ENCODE assay signal across 20 cellular contexts in genomic region chr17:9006175-9006767, GRCh38. TPM values are rescaled to one million over a fixed set of nuclear protein-coding genes. Genes with fewer than 3 reads are reported as not detected.
"Had no signal": no experiment of that assay in that cellular context is flagged by ENCODE, and none has a peak within 500 bp of the region (broad histone marks: within the 10 kb centered on the region; RNA-seq: fewer than 3 reads in every experiment).

No MANE protein-coding gene starts in this region.

- H3K27ac ChIP-seq: colonic mucosa, psoas muscle, thoracic aorta had no signal

- FAIRE-seq: frontal cortex, kidney, small intestine had no signal

- H3K36me3 ChIP-seq: colonic mucosa, stomach, thoracic aorta, transverse colon had no signal

- ATAC-seq: left cardiac atrium, left ventricle myocardium superior, psoas muscle had no signal

- DNase-seq: colonic mucosa; dermis blood vessel endothelial cell; immature natural killer cell; kidney; left cardiac atrium; left ventricle myocardium superior; mesenchymal stem cell; midbrain; naive B cell; psoas muscle; small intestine; stimulated activated CD4-positive, alpha-beta T cell treated with anti-CD3 and anti-CD28 coated beads, Interleukin-12 subunit alpha, Interleukin-12 subunit beta, amount 100 ng/mL, for 4 hours; stimulated activated naive CD4-positive, alpha-beta T cell; stomach; substantia nigra; transverse colon had no signal

- H3K4me3 ChIP-seq: colonic mucosa, lung, psoas muscle, stomach, thoracic aorta, transverse colon had no signal

- H3K4me1 ChIP-seq: colonic mucosa, psoas muscle had no signal

- H3K9me3 ChIP-seq: colonic mucosa, psoas muscle, stomach, thoracic aorta, transverse colon had no signal

RNA-seq across cellular contexts. Expression of gene NTN1, which starts 15.0 kb away (rescaled TPM):
- polyA plus RNA-seq: immature natural killer cell had no signal

RNA-seq across cellular contexts. Expression of gene PIK3R5, which starts 40.8 kb away (rescaled TPM):
- total RNA-seq: dermis blood vessel endothelial cell, fibroblast of lung had no signal
